Comparison of ENCODE assay signal across 9 cellular contexts in the genomic region with DNA sequence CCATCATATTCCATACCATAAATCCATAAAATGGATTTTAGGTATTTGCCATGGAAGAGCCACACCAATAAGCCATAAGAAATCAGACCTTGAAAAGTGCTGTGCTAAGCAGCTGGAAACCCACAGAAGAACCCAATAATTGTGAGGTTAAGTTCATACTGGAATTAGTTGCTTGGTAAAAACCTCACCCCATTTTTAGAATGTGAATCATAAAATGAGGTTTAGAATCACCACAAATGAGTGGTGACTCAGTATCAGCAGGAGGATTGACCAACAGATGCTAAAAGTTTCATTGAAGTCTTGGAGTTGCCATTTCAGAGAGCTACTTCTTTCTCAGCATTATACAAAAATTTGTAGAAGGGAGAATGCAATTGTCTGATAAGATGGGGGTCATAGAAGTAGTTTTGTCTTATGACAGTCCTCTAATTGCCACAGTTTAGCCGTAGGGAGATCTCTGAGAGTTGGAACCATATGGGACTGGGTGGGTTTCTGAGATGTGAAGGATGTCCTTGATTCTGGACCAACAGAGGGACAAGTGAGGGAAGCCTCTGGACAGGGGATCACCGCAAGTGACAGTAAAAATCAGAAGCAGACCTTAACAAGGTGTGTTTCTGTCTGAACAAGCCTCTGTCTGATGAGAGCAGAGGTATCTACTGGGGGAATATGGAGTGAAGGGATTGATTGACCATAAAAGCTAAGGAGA. TPM values are rescaled to one million over a fixed set of nuclear protein-coding genes. Genes with fewer than 3 reads are reported as not detected.
DNase-seq lines count a peak whose midpoint lies in the region; ATAC-seq and TF ChIP-seq lines count a peak whose summit lies in the region.
"Had no signal": no experiment of that assay in that cellular context is flagged by ENCODE, and none has a peak within 500 bp of the region (broad histone marks: within the 10 kb centered on the region; RNA-seq: fewer than 3 reads in every experiment).

No MANE protein-coding gene starts in this region.

- H3K4me3 ChIP-seq in left lung, result no peak overlapping the region
- H3K4me3 ChIP-seq: cardiac muscle cell had no signal

- no peaks in the 10 kb centered on the region for H3K36me3 ChIP-seq in left lung
- H3K36me3 ChIP-seq: cardiac muscle cell had no signal

- ATAC-seq in HG02588 (IDR thresholded peaks at IDR 0.05; ENCODE audit: unreplicated experiment) (peak; percentile 36), left lung (peak; percentile 69)

- H3K27me3 ChIP-seq in left lung, result peaks cover 0 to 64% of the 10 kb centered on the region in 2 donors
- H3K27me3 ChIP-seq: cardiac muscle cell had no signal

- H3K4me1 ChIP-seq in left lung, result peaks cover 5 to 15% of the 10 kb centered on the region in 2 donors

- in situ Hi-C loops in SK-MEL-5 (cut with HindIII; ENCODE audit: low pct_unique_long_range_greater_than_20kb, low sequenced_read_pairs), result no loop called here

- intact Hi-C loops in left lung (cut with DNase I), result no loop called here

- TF ChIP-seq CTCF in left lung (IDR thresholded peaks at IDR 0.05), result no peak

- peak overlapping the region; percentile 61 to 83 for H3K27ac ChIP-seq in left lung
- H3K27ac ChIP-seq: cardiac muscle cell had no signal

- H3K9me3 ChIP-seq in left lung, result no peaks in the 10 kb centered on the region

- DNase-seq in COLO829 (ENCODE audit: low spot score) (peak; percentile 37), SK-MEL-5 (ENCODE audit: low read depth, low spot score) (peak; percentile 33), left lung (no peak), dermis blood vessel endothelial cell (no peak), NCI-H1417 treated with DMSO at 0.1 percent for 48 hours (lab: John Stamatoyannopoulos, UW) (no peak), iPS-NIHi11 (ENCODE audit: low spot score) (no peak)
- DNase-seq in activated CD8-positive, alpha-beta memory T cell treated with anti-CD3 and anti-CD28 coated beads for 24 hours, result no peak

RNA-seq across cellular contexts. Expression of a gene that starts 1.4 kb away (rescaled TPM):
- 14.8 and 16.3 TPM in 2 replicates for total RNA-seq in SK-MEL-5 (2014; rRNA removed; shearing (Covaris generic))
- polyA plus RNA-seq in SK-MEL-5 (2015; cell fraction: cytosol; rRNA removed), result 6.0 and 8.3 TPM in 2 replicates
- polyA plus RNA-seq in SK-MEL-5 (2015; cell fraction: nucleus; rRNA removed), result 2.5 and 4.7 TPM in 2 replicates
- 10 to 100 TPM; 30.4 to 46.7 TPM for total RNA-seq in left lung
- 100 and 119 TPM in 2 replicates for total RNA-seq in dermis blood vessel endothelial cell

Comparison
In these comparisons a context has a peak if more than half of its experiments do, and no peak if none do; other contexts are left out.
1. DNase-seq: peak in COLO829 (single experiment) and SK-MEL-5 (single experiment); none in left lung (0 of 2), dermis blood vessel endothelial cell (single experiment), NCI-H1417 treated with DMSO at 0.1 percent for 48 hours (single experiment), activated CD8-positive, alpha-beta memory T cell treated with anti-CD3 and anti-CD28 coated beads for 24 hours (single experiment) and iPS-NIHi11 (single experiment).